In the genomic region with DNA sequence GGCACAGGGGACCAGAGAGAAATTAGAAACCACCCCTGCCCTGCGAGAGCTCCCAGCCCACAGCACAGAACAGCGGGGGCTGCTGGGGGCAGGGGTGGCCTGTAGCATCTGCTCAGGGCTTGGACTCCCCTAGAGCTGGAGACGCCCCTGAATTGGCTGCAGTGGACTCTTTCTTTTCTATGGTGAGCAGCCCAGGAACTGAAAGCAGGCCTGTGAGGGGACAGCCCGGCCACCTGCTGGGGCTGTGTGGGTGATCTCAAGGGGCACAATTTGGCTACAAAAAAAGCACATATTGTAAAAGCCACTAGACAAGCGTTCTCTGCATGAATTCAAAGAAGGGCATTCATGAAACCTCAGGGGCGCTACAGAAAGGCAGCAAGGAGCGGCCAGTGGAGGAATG, we compare ENCODE assay signal across 27 cellular contexts. TPM values are rescaled to one million over a fixed set of nuclear protein-coding genes. Genes with fewer than 3 reads are reported as not detected.
DNase-seq lines count a peak whose midpoint lies in the region; ATAC-seq and TF ChIP-seq lines count a peak whose summit lies in the region.
"Had no signal": no experiment of that assay in that cellular context is flagged by ENCODE, and none has a peak within 500 bp of the region (broad histone marks: within the 10 kb centered on the region; RNA-seq: fewer than 3 reads in every experiment).

No MANE protein-coding gene starts in this region.

- H3K9me3 Mint-ChIP-seq in activated CD8-positive, alpha-beta T cell treated with anti-CD3 and anti-CD28 coated beads for 36 hours = no peaks in the 10 kb centered on the region
- H3K9me3 Mint-ChIP-seq: activated CD4-positive, alpha-beta T cell treated with anti-CD3 and anti-CD28 coated beads, Interleukin-2, amount 10 ng/mL, durations not matched to agents 24 days and 14 days; activated T-cell treated with anti-CD3 and anti-CD28 coated beads, Interleukin-2, amount 50 U/mL, for 72 hours; brain; CD4-positive, alpha-beta T cell; nephron progenitor cell had no signal

- H3K27me3 Mint-ChIP-seq in activated CD8-positive, alpha-beta T cell treated with anti-CD3 and anti-CD28 coated beads for 36 hours = no peaks in the 10 kb centered on the region
- H3K27me3 Mint-ChIP-seq: activated CD4-positive, alpha-beta T cell treated with anti-CD3 and anti-CD28 coated beads, Interleukin-2, amount 10 ng/mL, durations not matched to agents 24 days and 14 days; activated CD8-positive, alpha-beta memory T cell treated with anti-CD3 and anti-CD28 coated beads, Interleukin-2, amount 10 ng/mL, durations not matched to agents 7 days and 5 days; brain; CD4-positive, alpha-beta T cell had no signal

- POLR2A ChIA-PET in activated CD8-positive, alpha-beta T cell treated with anti-CD3 and anti-CD28 coated beads for 36 hours (lab: Charles Lee) = no interaction called here

- H3K4me1 Mint-ChIP-seq in activated CD8-positive, alpha-beta T cell treated with anti-CD3 and anti-CD28 coated beads for 36 hours (ENCODE audit: low read depth) = no peaks in the 10 kb centered on the region
- H3K4me1 Mint-ChIP-seq: activated CD4-positive, alpha-beta T cell treated with anti-CD3 and anti-CD28 coated beads, Interleukin-2, amount 10 ng/mL, durations not matched to agents 24 days and 14 days; activated CD8-positive, alpha-beta memory T cell treated with anti-CD3 and anti-CD28 coated beads, Interleukin-2, amount 10 ng/mL, durations not matched to agents 7 days and 5 days had no signal

- DNase-seq in GM10266 (ENCODE audit: extremely low spot score) (peak; percentile 27), NCI-H2171 (lab: John Stamatoyannopoulos, UW) (no peak)
- no peak for DNase-seq in activated CD8-positive, alpha-beta T cell treated with anti-CD3 and anti-CD28 coated beads for 36 hours
- no peak for DNase-seq in stimulated activated CD8-positive, alpha-beta memory T cell treated with anti-CD3 and anti-CD28 coated beads, Interleukin-4, amount 100 ng/mL, for 48 hours
- DNase-seq: activated CD4-positive, alpha-beta T cell treated with anti-CD3 and anti-CD28 coated beads, Interleukin-2, amount 10 ng/mL, durations not matched to agents 24 days and 14 days; activated CD8-positive, alpha-beta memory T cell treated with anti-CD3 and anti-CD28 coated beads, Interleukin-2, amount 10 ng/mL, durations not matched to agents 7 days and 5 days; activated naive CD4-positive, alpha-beta T cell; activated T-cell treated with anti-CD3 and anti-CD28 coated beads, Interleukin-2, amount 50 U/mL, for 72 hours; CD4-positive, alpha-beta T cell; cerebellar nuclear complex; DMS 273 treated with DMSO at 0.1 percent for 48 hours; dorsolateral prefrontal cortex; gastrocnemius medialis; mammary epithelial cell; NCI-H146; NCI-H2171 treated with DMSO at 0.1 percent for 48 hours; NCI-H526; nephron progenitor cell; SIG-M5; T-helper 9 cell; tibial artery had no signal

- CTCF ChIA-PET in activated CD8-positive, alpha-beta T cell treated with anti-CD3 and anti-CD28 coated beads for 36 hours (lab: Charles Lee) = no interaction called here

- TF ChIP-seq CTCF in GM10266 (IDR thresholded peaks at IDR 0.05; ENCODE audit: control insufficient read depth, insufficient read depth, low read depth, missing control alignments) = no peak
- TF ChIP-seq CTCF in activated CD8-positive, alpha-beta T cell treated with anti-CD3 and anti-CD28 coated beads for 36 hours (IDR thresholded peaks at IDR 0.05) = no peak

- no peak overlapping the region for H3K27ac Mint-ChIP-seq in activated CD8-positive, alpha-beta T cell treated with anti-CD3 and anti-CD28 coated beads for 36 hours
- H3K27ac Mint-ChIP-seq: activated CD4-positive, alpha-beta T cell treated with anti-CD3 and anti-CD28 coated beads, Interleukin-2, amount 10 ng/mL, durations not matched to agents 24 days and 14 days; activated CD8-positive, alpha-beta memory T cell treated with anti-CD3 and anti-CD28 coated beads, Interleukin-2, amount 10 ng/mL, durations not matched to agents 7 days and 5 days; activated T-cell treated with anti-CD3 and anti-CD28 coated beads, Interleukin-2, amount 50 U/mL, for 72 hours; brain; CD4-positive, alpha-beta T cell; nephron progenitor cell had no signal

- no peak overlapping the region for H3K4me3 Mint-ChIP-seq in activated CD8-positive, alpha-beta T cell treated with anti-CD3 and anti-CD28 coated beads for 36 hours
- H3K4me3 Mint-ChIP-seq: activated CD4-positive, alpha-beta T cell treated with anti-CD3 and anti-CD28 coated beads, Interleukin-2, amount 10 ng/mL, durations not matched to agents 24 days and 14 days; activated CD8-positive, alpha-beta memory T cell treated with anti-CD3 and anti-CD28 coated beads, Interleukin-2, amount 10 ng/mL, durations not matched to agents 7 days and 5 days; activated T-cell treated with anti-CD3 and anti-CD28 coated beads, Interleukin-2, amount 50 U/mL, for 72 hours; brain; CD4-positive, alpha-beta T cell; nephron progenitor cell had no signal

- peak; percentile 89 for ATAC-seq in GM19351 (IDR thresholded peaks at IDR 0.05; ENCODE audit: unreplicated experiment)
- peak; percentile 68 for ATAC-seq in HG02763 (IDR thresholded peaks at IDR 0.05; ENCODE audit: unreplicated experiment)
- ATAC-seq in HG03460 (IDR thresholded peaks at IDR 0.05; ENCODE audit: unreplicated experiment) = peak; percentile 70
- no peak for ATAC-seq in HG02642 (IDR thresholded peaks at IDR 0.05; ENCODE audit: poor library complexity, unreplicated experiment)
- no peak for ATAC-seq in activated CD8-positive, alpha-beta T cell treated with anti-CD3 and anti-CD28 coated beads for 36 hours
- ATAC-seq: activated CD8-positive, alpha-beta memory T cell treated with anti-CD3 and anti-CD28 coated beads, Interleukin-2, amount 10 ng/mL, durations not matched to agents 7 days and 5 days; activated T-cell treated with anti-CD3 and anti-CD28 coated beads, Interleukin-2, amount 50 U/mL, for 72 hours; gastrocnemius medialis; HCT116 had no signal

- H3K36me3 Mint-ChIP-seq in activated CD8-positive, alpha-beta T cell treated with anti-CD3 and anti-CD28 coated beads for 36 hours (ENCODE audit: low read depth) = no peaks in the 10 kb centered on the region
- H3K36me3 Mint-ChIP-seq: activated CD8-positive, alpha-beta memory T cell treated with anti-CD3 and anti-CD28 coated beads, Interleukin-2, amount 10 ng/mL, durations not matched to agents 7 days and 5 days; brain had no signal

- intact Hi-C loops in activated CD8-positive, alpha-beta T cell treated with anti-CD3 and anti-CD28 coated beads for 36 hours (cut with micrococcal nuclease) = no loop called here

RNA-seq across cellular contexts. Expression of gene ICE1, which starts 57.5 kb away (rescaled TPM):
- total RNA-seq in activated CD8-positive, alpha-beta T cell treated with anti-CD3 and anti-CD28 coated beads for 36 hours = 10 to 100 TPM; 29.0 to 29.5 TPM

Comparison
In these comparisons a context has a peak if more than half of its experiments do, and no peak if none do; other contexts are left out.
1. ATAC-seq: peak in GM19351 (single experiment), HG02763 (single experiment) and HG03460 (single experiment); none in HG02642 (single experiment) and activated CD8-positive, alpha-beta T cell treated with anti-CD3 and anti-CD28 coated beads for 36 hours (single experiment).